ENCODE assay signal across 16 cellular contexts in genomic region chr2:7473135-7473771, GRCh38.
"Had no signal": no experiment of that assay in that cellular context is flagged by ENCODE, and none has a peak within 500 bp of the region (broad histone marks: within the 10 kb centered on the region; RNA-seq: fewer than 3 reads in every experiment).

No MANE protein-coding gene starts in this region.

- H3K9me3 ChIP-seq: gastrocnemius medialis, heart left ventricle, SJSA1 had no signal

- H3K4me3 ChIP-seq: dorsolateral prefrontal cortex, gastrocnemius medialis, heart left ventricle, SJSA1, smooth muscle cell had no signal

- H3K27ac ChIP-seq: dorsolateral prefrontal cortex, gastrocnemius medialis, heart left ventricle, SJSA1 had no signal

- H3K4me1 Mint-ChIP-seq: nephron progenitor cell had no signal

- H3K9me3 Mint-ChIP-seq: immature natural killer cell, nephron progenitor cell had no signal

- DNase-seq: activated CD4-positive, CD25-positive, alpha-beta regulatory T cell treated with anti-CD3 and anti-CD28 coated beads, Interleukin-2, amount 50 U/mL, for 72 hours; activated CD8-positive, alpha-beta memory T cell treated with anti-CD3 and anti-CD28 coated beads for 24 hours; activated gamma-delta T cell treated with Interleukin-2 at 50 U/mL for 16 hours; activated T-cell treated with anti-CD3 and anti-CD28 coated beads for 4 hours; dorsolateral prefrontal cortex; erythroblast; gastrocnemius medialis; heart left ventricle; immature natural killer cell; nephron progenitor cell; occipital lobe; right cardiac atrium; SW 1271 had no signal

- H3K4me3 Mint-ChIP-seq: immature natural killer cell, nephron progenitor cell had no signal

- H3K4me2 ChIP-seq: smooth muscle cell had no signal

- H3K36me3 ChIP-seq: gastrocnemius medialis, heart left ventricle, SJSA1 had no signal

- H3K27ac Mint-ChIP-seq: immature natural killer cell, nephron progenitor cell, progenitor cell of endocrine pancreas had no signal

- H3K4me1 ChIP-seq: gastrocnemius medialis, heart left ventricle, SJSA1 had no signal

- ATAC-seq: gastrocnemius medialis, heart left ventricle, right cardiac atrium had no signal

- H3K27me3 Mint-ChIP-seq: progenitor cell of endocrine pancreas had no signal
